In genomic region chr9:13962006-13962405, GRCh38 we compare ENCODE assay signal across 17 cellular contexts.
DNase-seq lines count a peak whose midpoint lies in the region; ATAC-seq and TF ChIP-seq lines count a peak whose summit lies in the region.
"Had no signal": no experiment of that assay in that cellular context is flagged by ENCODE, and none has a peak within 500 bp of the region (broad histone marks: within the 10 kb centered on the region; RNA-seq: fewer than 3 reads in every experiment).

No MANE protein-coding gene starts in this region.

- no peaks in the 10 kb centered on the region for H3K36me3 Mint-ChIP-seq in nephron progenitor cell (ENCODE audit: low read depth)
- no peaks in the 10 kb centered on the region for H3K36me3 Mint-ChIP-seq in CD8-positive, alpha-beta T cell

- TF ChIP-seq POLR2A in thyroid gland (IDR thresholded peaks at IDR 0.05) (no peak), spleen (IDR thresholded peaks at IDR 0.05) (no peak)

- H3K4ac ChIP-seq in mesenchymal stem cell (ENCODE audit: low read depth in 1 of 2, low read length in 2 of 2): no peak overlapping the region

- DNase-seq in coronary artery (ENCODE audit: low spot score): no peak
- DNase-seq in fibroblast of the aortic adventitia (ENCODE audit: low read depth): peak; percentile 65
- no peak for DNase-seq in mesenchymal stem cell
- DNase-seq in thyroid gland: peak; percentile 45 to 69
- no peak for DNase-seq in nephron progenitor cell
- no peak for DNase-seq in CD8-positive, alpha-beta T cell
- DNase-seq in spleen: no peak
- DNase-seq: COR-L47, H9, IMR-90, Kasumi-1, MM.1S, NCI-H1092 treated with DMSO at 0.1 percent for 48 hours, NCI-H2081 treated with DMSO at 0.1 percent for 48 hours, NCI-H510A, PC-9 had no signal

- no peak overlapping the region for H3K14ac ChIP-seq in mesenchymal stem cell (ENCODE audit: low read length in 2 of 2)

- H3K27me3 Mint-ChIP-seq in nephron progenitor cell (ENCODE audit: low read depth, poor library complexity): peaks cover 6% of the 10 kb centered on the region
- H3K27me3 Mint-ChIP-seq in CD8-positive, alpha-beta T cell (ENCODE audit: low read depth): no peaks in the 10 kb centered on the region

- POLR2A ChIA-PET in CD8-positive, alpha-beta T cell (lab: Charles Lee): no interaction called here

- H3K4me3 ChIP-seq in coronary artery: peak overlapping the region; percentile 53
- H3K4me3 ChIP-seq in fibroblast of the aortic adventitia (ENCODE audit: low read depth, low read length): no peak overlapping the region
- peak overlapping the region in 1 of 2 experiments; percentile 48 for H3K4me3 ChIP-seq in mesenchymal stem cell (ENCODE audit: insufficient read depth in 1 of 2, low read depth in 1 of 2, low read length in 2 of 2)
- H3K4me3 ChIP-seq in thyroid gland (replicated peaks in 1 of 3): no peak overlapping the region
- no peak overlapping the region for H3K4me3 ChIP-seq in CD8-positive, alpha-beta T cell (ENCODE audit: low read depth, low read length)
- H3K4me3 ChIP-seq in spleen: no peak overlapping the region
- H3K4me3 ChIP-seq: PC-9 had no signal

- no peak overlapping the region for H3K4me3 Mint-ChIP-seq in nephron progenitor cell
- H3K4me3 Mint-ChIP-seq in CD8-positive, alpha-beta T cell: no peak overlapping the region
- H3K4me3 Mint-ChIP-seq: H9 had no signal

- no peak overlapping the region for H4K8ac ChIP-seq in mesenchymal stem cell (ENCODE audit: low read length)

- H3K9me3 ChIP-seq in mesenchymal stem cell (ENCODE audit: control insufficient read depth, low read length) (no peaks in the 10 kb centered on the region), thyroid gland (no peaks in the 10 kb centered on the region), spleen (no peaks in the 10 kb centered on the region)
- no peaks in the 10 kb centered on the region for H3K9me3 ChIP-seq in CD8-positive, alpha-beta T cell (ENCODE audit: low read length)

- H2BK120ac ChIP-seq in mesenchymal stem cell (ENCODE audit: low read depth, low read length): no peak overlapping the region

- no peak overlapping the region for H3K18ac ChIP-seq in mesenchymal stem cell (ENCODE audit: low read depth in 1 of 2, low read length in 2 of 2)

- peaks cover 0 to 4% of the 10 kb centered on the region in 2 experiments for H3K27me3 ChIP-seq in mesenchymal stem cell (ENCODE audit: control insufficient read depth in 1 of 2, insufficient read depth in 1 of 2, low read length in 2 of 2)
- H3K27me3 ChIP-seq in thyroid gland: no peaks in the 10 kb centered on the region
- no peaks in the 10 kb centered on the region for H3K27me3 ChIP-seq in CD8-positive, alpha-beta T cell (ENCODE audit: insufficient read depth, low read length)
- no peaks in the 10 kb centered on the region for H3K27me3 ChIP-seq in spleen (replicated peaks in 1 of 7)

- no peaks in the 10 kb centered on the region for H3K9me3 Mint-ChIP-seq in nephron progenitor cell
- H3K9me3 Mint-ChIP-seq in CD8-positive, alpha-beta T cell: peaks cover 2% of the 10 kb centered on the region
- H3K9me3 Mint-ChIP-seq: H9 had no signal

- intact Hi-C loops in thyroid gland (cut with DNase I) (no loop called here), spleen (cut with DNase I; ENCODE audit: low total_unique reads) (no loop called here)
- intact Hi-C loops in CD8-positive, alpha-beta T cell (cut with DNase I, micrococcal nuclease): no loop called here

- no peak overlapping the region for H3K23ac ChIP-seq in mesenchymal stem cell (ENCODE audit: low read length in 2 of 2)

- TF ChIP-seq CTCF in coronary artery (IDR thresholded peaks at IDR 0.05): no peak
- TF ChIP-seq CTCF in fibroblast of the aortic adventitia (IDR thresholded peaks at IDR 0.05; ENCODE audit: insufficient read depth, low read length): no peak
- TF ChIP-seq CTCF in thyroid gland (IDR thresholded peaks at IDR 0.05): no peak
- no peak for TF ChIP-seq CTCF in nephron progenitor cell (IDR thresholded peaks at IDR 0.05)
- no peak for TF ChIP-seq CTCF in CD8-positive, alpha-beta T cell (IDR thresholded peaks at IDR 0.05)
- TF ChIP-seq CTCF in spleen (IDR thresholded peaks at IDR 0.05 in 8 of 11, conservative IDR thresholded peaks at IDR 0.05 in 3 of 11): no peak

- H3K79me1 ChIP-seq in mesenchymal stem cell (replicated peaks; ENCODE audit: low read length, poor library complexity, severe bottlenecking): no peaks in the 10 kb centered on the region

- no peak overlapping the region for H2BK15ac ChIP-seq in mesenchymal stem cell (ENCODE audit: low read depth, poor library complexity, severe bottlenecking)

- CTCF ChIA-PET in CD8-positive, alpha-beta T cell (lab: Charles Lee): no interaction called here

- no peak overlapping the region for H2AFZ ChIP-seq in mesenchymal stem cell (ENCODE audit: low read depth, low read length)
- H2AFZ ChIP-seq: PC-9 had no signal

- H3K27ac Mint-ChIP-seq in nephron progenitor cell: no peak overlapping the region
- no peak overlapping the region for H3K27ac Mint-ChIP-seq in CD8-positive, alpha-beta T cell
- H3K27ac Mint-ChIP-seq: H9 had no signal

- 96% methylated on average over 6 of the region's 6 CpGs for WGBS in mesenchymal stem cell
- 28 to 29% methylated on average over 6 of the region's 6 CpGs for WGBS in thyroid gland, 2 donors
- 89 to 98% (median 94%) methylated on average over 6 of the region's 6 CpGs for WGBS in spleen, 5 donors

- no peak overlapping the region for H3K4me2 ChIP-seq in mesenchymal stem cell (ENCODE audit: low read length, poor library complexity, severe bottlenecking)
- H3K4me2 ChIP-seq: PC-9 had no signal

- no peak overlapping the region for H2BK12ac ChIP-seq in mesenchymal stem cell (ENCODE audit: low read length in 2 of 2)

- no peak overlapping the region for H2AK5ac ChIP-seq in mesenchymal stem cell (ENCODE audit: low read length, severe bottlenecking)

- H3K4me1 ChIP-seq in mesenchymal stem cell (ENCODE audit: control insufficient read depth, insufficient read depth, low read depth, low read length) (no peaks in the 10 kb centered on the region), thyroid gland (peaks cover 19 to 25% of the 10 kb centered on the region in 2 donors), spleen (no peaks in the 10 kb centered on the region)
- H3K4me1 ChIP-seq in CD8-positive, alpha-beta T cell (ENCODE audit: insufficient read depth, low read length): no peaks in the 10 kb centered on the region

- no peak for ATAC-seq in CD8-positive, alpha-beta T cell

- peak overlapping the region; percentile 49 to 69 for H3K27ac ChIP-seq in coronary artery
- no peak overlapping the region for H3K27ac ChIP-seq in mesenchymal stem cell (ENCODE audit: low read length, poor library complexity, severe bottlenecking)
- H3K27ac ChIP-seq in thyroid gland: peak overlapping the region in 1 of 3 donors; percentile 22
- no peak overlapping the region for H3K27ac ChIP-seq in CD8-positive, alpha-beta T cell (ENCODE audit: low read depth, low read length)
- H3K27ac ChIP-seq in spleen: no peak overlapping the region
- H3K27ac ChIP-seq: C4-2B, PC-9 had no signal

- H3K9ac ChIP-seq in mesenchymal stem cell (ENCODE audit: low read length): peak overlapping the region; percentile 25

- H4K91ac ChIP-seq in mesenchymal stem cell (ENCODE audit: low read length): no peak overlapping the region

- H3K4me1 Mint-ChIP-seq in nephron progenitor cell: peaks cover 30% of the 10 kb centered on the region
- H3K4me1 Mint-ChIP-seq in CD8-positive, alpha-beta T cell (ENCODE audit: low read depth): no peaks in the 10 kb centered on the region

- H2BK5ac ChIP-seq in mesenchymal stem cell (ENCODE audit: low read depth, low read length, poor library complexity, severe bottlenecking): no peak overlapping the region

- H3K36me3 ChIP-seq in mesenchymal stem cell (ENCODE audit: control insufficient read depth in 1 of 2, insufficient read depth in 2 of 2, low read depth in 1 of 2, low read length in 2 of 2) (no peaks in the 10 kb centered on the region), thyroid gland (no peaks in the 10 kb centered on the region), spleen (no peaks in the 10 kb centered on the region)
- H3K36me3 ChIP-seq in CD8-positive, alpha-beta T cell (ENCODE audit: insufficient read depth, low read length): no peaks in the 10 kb centered on the region

Comparison
In these comparisons a context has a peak if more than half of its experiments do, and no peak if none do; other contexts are left out.
1. DNase-seq: peak in fibroblast of the aortic adventitia (single experiment) and thyroid gland (2 of 2); none in coronary artery (single experiment), mesenchymal stem cell (single experiment), nephron progenitor cell (single experiment), CD8-positive, alpha-beta T cell (0 of 7) and spleen (single experiment).
2. H3K27ac ChIP-seq: peak in coronary artery (2 of 2); none in mesenchymal stem cell (single experiment), CD8-positive, alpha-beta T cell (single experiment) and spleen (0 of 8).